ENCODE assay signal across 8 cellular contexts in genomic region chr19:44051654-44052402, GRCh38. TPM values are rescaled to one million over a fixed set of nuclear protein-coding genes. Genes with fewer than 3 reads are reported as not detected.
A peak's percentile ranks its signal among the peaks of the same experiment; 100 is the strongest.
DNase-seq lines count a peak whose midpoint lies in the region; ATAC-seq and TF ChIP-seq lines count a peak whose summit lies in the region.

TSS of gene ZNF223 (plus strand) at chr19:44052036. CDS start at chr19:44055177, 3,141 bp downstream.

- POLR2A ChIA-PET in RWPE1 (lab: Yijun Ruan, JAX; ENCODE audit: low non-redundant PET): interaction anchor here (0.6 kb wide), 1 partner anchor 26 kb away, joined by 8 read pairs; no protein-coding TSS in a partner anchor

- no peak within 1 kb of the TSS for H3K27ac ChIP-seq in HUES6 (ENCODE audit: low read depth, low read length)
- peak within 1 kb of the TSS; percentile 69 for H3K27ac ChIP-seq in RWPE1

- CTCF ChIA-PET in RWPE1 (lab: Yijun Ruan, JAX): no interaction called here

- no peaks in the 10 kb centered on the region for H3K9me3 ChIP-seq in HUES6 (ENCODE audit: control insufficient read depth, insufficient read depth, low read depth, low read length)

- ATAC-seq in GM18502 (IDR thresholded peaks at IDR 0.05; ENCODE audit: poor library complexity, unreplicated experiment) (peak; percentile 83), HG02884 (IDR thresholded peaks at IDR 0.05; ENCODE audit: unreplicated experiment) (no peak)

- peak; percentile 94 for DNase-seq in RWPE1 (ENCODE audit: low spot score)
- peak; percentile 88 for DNase-seq in activated effector memory CD4-positive, alpha-beta T cell treated with anti-CD3 and anti-CD28 coated beads, Interleukin-2, amount 50 U/mL, for 16 hours
- DNase-seq in fibroblast of peridontal ligament (ENCODE audit: extremely low read depth): peak; percentile 92
- DNase-seq in myocyte (ENCODE audit: low read depth): peak; percentile 98
- peak; percentile 29 to 61 for DNase-seq in stimulated activated CD8-positive, alpha-beta memory T cell treated with anti-CD3 and anti-CD28 coated beads, Interleukin-7, amount 100 ng/mL, for 4 hours (ENCODE audit: low read depth in 2 of 2)

- peak within 1 kb of the TSS; percentile 76 for H3K9ac ChIP-seq in HUES6 (ENCODE audit: low read length)

- H3K4me3 ChIP-seq in HUES6 (ENCODE audit: low read depth, low read length): peak within 1 kb of the TSS; percentile 91

- peaks cover 9% of the 10 kb centered on the region; the same call in 1 of the 2 replicates for H3K36me3 ChIP-seq in HUES6 (ENCODE audit: control insufficient read depth, insufficient read depth, low read length)

- no peak for TF ChIP-seq CTCF in RWPE1 (conservative IDR thresholded peaks at IDR 0.05; ENCODE audit: low read depth)

- H3K27me3 ChIP-seq in HUES6 (ENCODE audit: control insufficient read depth, insufficient read depth, low read length): no peaks in the 10 kb centered on the region

- H3K4me1 ChIP-seq in HUES6 (ENCODE audit: control insufficient read depth, insufficient read depth, low read length): peaks cover 5% of the 10 kb centered on the region

RNA-seq across cellular contexts. Expression of gene ZNF223, which starts in this region (rescaled TPM):
- total RNA-seq in myocyte: 3.9 and 5.8 TPM in 2 replicates
- 3.5 TPM for polyA plus RNA-seq in myocyte (2012)

Comparison
In these comparisons a context has a peak if more than half of its experiments do, and no peak if none do; other contexts are left out.
1. DNase-seq: peak in every context shown above with its lines; median percentile 98 in myocyte; 94 in RWPE1; 92 in fibroblast of peridontal ligament; 88 in activated effector memory CD4-positive, alpha-beta T cell treated with anti-CD3 and anti-CD28 coated beads, Interleukin-2, amount 50 U/mL, for 16 hours; 45 in stimulated activated CD8-positive, alpha-beta memory T cell treated with anti-CD3 and anti-CD28 coated beads, Interleukin-7, amount 100 ng/mL, for 4 hours.